In the genomic region with DNA sequence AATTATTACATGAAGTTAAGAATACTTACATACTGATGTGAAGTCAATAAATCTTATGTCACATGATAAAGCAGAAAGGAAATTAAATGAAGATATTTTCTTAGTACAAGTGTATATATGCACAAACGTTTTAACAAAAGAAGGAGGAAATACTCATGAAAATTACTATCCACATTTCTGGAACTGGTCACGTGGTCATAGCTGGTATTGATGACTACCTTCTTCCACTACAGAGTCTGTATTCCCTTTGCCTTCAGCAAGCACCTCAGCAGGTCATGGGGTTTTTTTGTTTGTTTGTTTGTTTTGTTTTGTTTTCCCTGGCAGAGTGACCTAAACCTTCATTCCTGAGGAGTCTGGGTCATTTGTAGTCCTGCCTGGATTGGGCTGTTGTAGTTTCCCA, we compare ENCODE assay signal across 3 cellular contexts.
TF ChIP-seq lines count a peak whose summit lies in the region.

No MANE protein-coding gene starts in this region.

TF ChIP-seq in HepG2, 621 proteins besides CTCF, POLR2A, EP300 and RAD21:
- peak; percentile 60; the same call in 1 of the 2 replicates for TF ChIP-seq RAD51 (IDR thresholded peaks at IDR 0.05; ENCODE audit: borderline replicate concordance)
- no peak for TF ChIP-seq JUNB (CRISPR knock-in tag; IDR thresholded peaks at IDR 0.05; ENCODE audit: borderline replicate concordance)
- no peak for TF ChIP-seq ZNF766 (CRISPR knock-in tag; IDR thresholded peaks at IDR 0.05; ENCODE audit: borderline replicate concordance)
- TF ChIP-seq TCF12 (IDR thresholded peaks at IDR 0.05): no peak
- no peak for TF ChIP-seq TCF12 (CRISPR knock-in tag; IDR thresholded peaks at IDR 0.05)
- no peak for TF ChIP-seq KAT7 (CRISPR knock-in tag; IDR thresholded peaks at IDR 0.05; ENCODE audit: borderline replicate concordance)
- no peak for TF ChIP-seq HNRNPH1 (optimal IDR thresholded peaks at IDR 0.05; ENCODE audit: low read depth, low read length)
- TF ChIP-seq, protein P1, sequence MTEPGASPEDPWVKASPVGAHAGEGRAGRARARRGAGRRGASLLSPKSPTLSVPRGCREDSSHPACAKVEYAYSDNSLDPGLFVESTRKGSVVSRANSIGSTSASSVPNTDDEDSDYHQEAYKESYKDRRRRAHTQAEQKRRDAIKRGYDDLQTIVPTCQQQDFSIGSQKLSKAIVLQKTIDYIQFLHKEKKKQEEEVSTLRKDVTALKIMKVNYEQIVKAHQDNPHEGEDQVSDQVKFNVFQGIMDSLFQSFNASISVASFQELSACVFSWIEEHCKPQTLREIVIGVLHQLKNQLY (CRISPR knock-in tag; IDR thresholded peaks at IDR 0.05): no peak
TF ChIP-seq in HepG2: peak in this region for 1.

TF ChIP-seq in IMR-90, 13 proteins besides CTCF, POLR2A, EP300 and RAD21:
- TF ChIP-seq FOS (IDR thresholded peaks at IDR 0.05; ENCODE audit: low read depth, low read length): no peak
- TF ChIP-seq, protein P2, sequence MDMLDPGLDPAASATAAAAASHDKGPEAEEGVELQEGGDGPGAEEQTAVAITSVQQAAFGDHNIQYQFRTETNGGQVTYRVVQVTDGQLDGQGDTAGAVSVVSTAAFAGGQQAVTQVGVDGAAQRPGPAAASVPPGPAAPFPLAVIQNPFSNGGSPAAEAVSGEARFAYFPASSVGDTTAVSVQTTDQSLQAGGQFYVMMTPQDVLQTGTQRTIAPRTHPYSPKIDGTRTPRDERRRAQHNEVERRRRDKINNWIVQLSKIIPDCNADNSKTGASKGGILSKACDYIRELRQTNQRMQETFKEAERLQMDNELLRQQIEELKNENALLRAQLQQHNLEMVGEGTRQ (IDR thresholded peaks at IDR 0.05; ENCODE audit: low read depth, low read length): 0 out of 2 replicates have a peak, but pooled peaks have one; percentile 8

TF ChIP-seq in K562, 482 proteins besides CTCF, POLR2A, EP300 and RAD21:
- TF ChIP-seq, protein P3, sequence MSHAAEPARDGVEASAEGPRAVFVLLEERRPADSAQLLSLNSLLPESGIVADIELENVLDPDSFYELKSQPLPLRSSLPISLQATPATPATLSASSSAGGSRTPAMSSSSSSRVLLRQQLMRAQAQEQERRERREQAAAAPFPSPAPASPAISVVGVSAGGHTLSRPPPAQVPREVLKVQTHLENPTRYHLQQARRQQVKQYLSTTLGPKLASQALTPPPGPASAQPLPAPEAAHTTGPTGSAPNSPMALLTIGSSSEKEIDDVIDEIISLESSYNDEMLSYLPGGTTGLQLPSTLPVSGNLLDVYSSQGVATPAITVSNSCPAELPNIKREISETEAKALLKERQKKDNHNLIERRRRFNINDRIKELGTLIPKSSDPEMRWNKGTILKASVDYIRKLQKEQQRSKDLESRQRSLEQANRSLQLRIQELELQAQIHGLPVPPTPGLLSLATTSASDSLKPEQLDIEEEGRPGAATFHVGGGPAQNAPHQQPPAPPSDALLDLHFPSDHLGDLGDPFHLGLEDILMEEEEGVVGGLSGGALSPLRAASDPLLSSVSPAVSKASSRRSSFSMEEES (CRISPR knock-in tag; IDR thresholded peaks at IDR 0.05): peak; percentile 69
- no peak for TF ChIP-seq GMEB1 (CRISPR knock-in tag; IDR thresholded peaks at IDR 0.05)
